17 cellular contexts compared by ENCODE assay signal in the genomic region with DNA sequence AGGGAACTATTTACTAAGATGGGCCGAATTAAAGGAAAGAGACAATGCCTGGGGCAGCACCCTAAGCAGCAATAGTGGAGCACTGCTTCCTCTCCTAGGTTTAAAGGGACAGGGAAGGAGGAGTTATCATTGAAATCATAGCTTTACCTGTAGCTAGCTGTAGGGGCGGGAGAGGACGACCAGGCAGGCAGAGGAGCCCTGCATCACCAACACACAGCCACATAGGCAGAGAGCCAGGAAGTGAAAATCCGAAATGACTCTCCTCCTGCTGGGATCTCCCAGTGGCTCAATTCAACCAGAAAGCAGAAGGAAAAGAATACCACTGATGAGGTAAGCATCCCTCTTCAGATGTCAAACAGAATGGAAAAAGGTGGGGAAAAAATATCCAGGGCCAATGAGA. TPM values are rescaled to one million over a fixed set of nuclear protein-coding genes. Genes with fewer than 3 reads are reported as not detected.
DNase-seq lines count a peak whose midpoint lies in the region; ATAC-seq and TF ChIP-seq lines count a peak whose summit lies in the region.
"Had no signal": no experiment of that assay in that cellular context is flagged by ENCODE, and none has a peak within 500 bp of the region (broad histone marks: within the 10 kb centered on the region; RNA-seq: fewer than 3 reads in every experiment).

No MANE protein-coding gene starts in this region.

- CTCF ChIA-PET in activated CD4-positive, alpha-beta memory T cell treated with anti-CD3 and anti-CD28 coated beads for 36 hours (lab: Charles Lee), result no interaction called here
- CTCF ChIA-PET in activated CD4-positive, alpha-beta memory T cell treated with anti-CD3 and anti-CD28 coated beads, Interleukin-2, amount 10 ng/mL, durations not matched to agents 7 days and 5 days (lab: Charles Lee), result no interaction called here
- CTCF ChIA-PET in HCT116 (lab: Charles Lee), result interaction anchor here (1.0 kb wide), 1 partner anchor 11 kb away, joined by 3 read pairs; no protein-coding TSS in a partner anchor
- CTCF ChIA-PET in PC-3 (lab: Charles Lee), result no interaction called here

- H3K27me3 Mint-ChIP-seq in activated CD4-positive, alpha-beta memory T cell treated with anti-CD3 and anti-CD28 coated beads for 36 hours, result peaks cover 6% of the 10 kb centered on the region
- peaks cover 35% of the 10 kb centered on the region for H3K27me3 Mint-ChIP-seq in activated CD4-positive, alpha-beta memory T cell treated with anti-CD3 and anti-CD28 coated beads, Interleukin-2, amount 10 ng/mL, durations not matched to agents 7 days and 5 days

- TF ChIP-seq POLR2A in HCT116 (IDR thresholded peaks at IDR 0.05; ENCODE audit: borderline replicate concordance, extremely low read depth, insufficient read depth, insufficient read length), result no peak

- H3K4me1 Mint-ChIP-seq in activated CD4-positive, alpha-beta memory T cell treated with anti-CD3 and anti-CD28 coated beads for 36 hours (ENCODE audit: low read depth), result no peaks in the 10 kb centered on the region
- no peaks in the 10 kb centered on the region for H3K4me1 Mint-ChIP-seq in activated CD4-positive, alpha-beta memory T cell treated with anti-CD3 and anti-CD28 coated beads, Interleukin-2, amount 10 ng/mL, durations not matched to agents 7 days and 5 days

- no peak overlapping the region for H3K4me3 Mint-ChIP-seq in activated CD4-positive, alpha-beta memory T cell treated with anti-CD3 and anti-CD28 coated beads for 36 hours
- no peak overlapping the region for H3K4me3 Mint-ChIP-seq in activated CD4-positive, alpha-beta memory T cell treated with anti-CD3 and anti-CD28 coated beads, Interleukin-2, amount 10 ng/mL, durations not matched to agents 7 days and 5 days
- H3K4me3 Mint-ChIP-seq: HFFc6 had no signal

- no peaks in the 10 kb centered on the region for H3K9me2 ChIP-seq in HCT116 (ENCODE audit: insufficient read depth)
- H3K9me2 ChIP-seq in PC-3 (replicated peaks; ENCODE audit: low read length), result no peaks in the 10 kb centered on the region

- TF ChIP-seq RAD21 in HCT116 (IDR thresholded peaks at IDR 0.05; ENCODE audit: low read depth), result no peak

- H3K27ac Mint-ChIP-seq in activated CD4-positive, alpha-beta memory T cell treated with anti-CD3 and anti-CD28 coated beads for 36 hours, result no peak overlapping the region
- H3K27ac Mint-ChIP-seq in activated CD4-positive, alpha-beta memory T cell treated with anti-CD3 and anti-CD28 coated beads, Interleukin-2, amount 10 ng/mL, durations not matched to agents 7 days and 5 days, result no peak overlapping the region
- H3K27ac Mint-ChIP-seq: HFFc6 had no signal

- H3F3A ChIP-seq in PC-3 (ENCODE audit: low read length, unreplicated experiment), result no peaks in the 10 kb centered on the region

- no peak overlapping the region for H3K9ac ChIP-seq in HCT116 (ENCODE audit: low read length)
- H3K9ac ChIP-seq in PC-3 (ENCODE audit: low read length), result no peak overlapping the region

- H3K4me1 ChIP-seq in HCT116 (ENCODE audit: control insufficient read depth in 1 of 2, insufficient read depth in 2 of 2, low read length in 2 of 2) (no peaks in the 10 kb centered on the region), PC-3 (ENCODE audit: insufficient read depth, low read length) (no peaks in the 10 kb centered on the region)
- H3K4me1 ChIP-seq: psoas muscle, vagina had no signal

- H4K20me1 ChIP-seq in HCT116 (ENCODE audit: insufficient read depth), result no peaks in the 10 kb centered on the region
- no peaks in the 10 kb centered on the region for H4K20me1 ChIP-seq in PC-3 (ENCODE audit: low read length)

- H3K9me3 ChIP-seq in HCT116 (ENCODE audit: control insufficient read depth in 1 of 2, insufficient read depth in 1 of 2, low read depth in 1 of 2, low read length in 2 of 2), result no peaks in the 10 kb centered on the region
- H3K9me3 ChIP-seq in PC-3 (ENCODE audit: low read length), result no peaks in the 10 kb centered on the region
- H3K9me3 ChIP-seq: psoas muscle, vagina had no signal

- no peak overlapping the region for H3K4me2 ChIP-seq in HCT116 (ENCODE audit: low read length)
- H3K4me2 ChIP-seq in PC-3 (ENCODE audit: low read length), result no peak overlapping the region

- intact Hi-C loops in activated CD4-positive, alpha-beta memory T cell treated with anti-CD3 and anti-CD28 coated beads for 36 hours (cut with micrococcal nuclease), result no loop called here
- intact Hi-C loops in HCT116 (cut with micrococcal nuclease) (no loop called here), PC-3 (cut with micrococcal nuclease) (no loop called here)

- BruUV-seq in HCT116 (replicated peaks; lab: Mats Ljungman, UMichigan), result no TSS peak
- BruUV-seq in PC-3 (replicated peaks; lab: Mats Ljungman, UMichigan), result no TSS peak

- no peak overlapping the region for H3K27ac ChIP-seq in HCT116 (ENCODE audit: low read depth, low read length)
- no peak overlapping the region for H3K27ac ChIP-seq in PC-3 (ENCODE audit: low read length)
- H3K27ac ChIP-seq: psoas muscle, vagina had no signal

- H3K27me3 ChIP-seq in HCT116 (ENCODE audit: insufficient read depth, low read length) (peaks cover 11% of the 10 kb centered on the region), PC-3 (ENCODE audit: low read length) (peaks cover 30% of the 10 kb centered on the region)
- H3K27me3 ChIP-seq: vagina had no signal

- H3K36me3 ChIP-seq in HCT116 (ENCODE audit: control insufficient read depth in 1 of 2, insufficient read depth in 2 of 2, low read length in 2 of 2) (no peaks in the 10 kb centered on the region), PC-3 (ENCODE audit: low read depth, low read length) (no peaks in the 10 kb centered on the region)
- H3K36me3 ChIP-seq: vagina had no signal

- H3K79me2 ChIP-seq in HCT116 (ENCODE audit: insufficient read depth, low read length) (no peaks in the 10 kb centered on the region), PC-3 (ENCODE audit: low read length) (no peaks in the 10 kb centered on the region)

- DNase-seq in activated CD4-positive, alpha-beta memory T cell treated with anti-CD3 and anti-CD28 coated beads for 36 hours, result peak; percentile 16
- no peak for DNase-seq in activated CD4-positive, alpha-beta memory T cell treated with anti-CD3 and anti-CD28 coated beads, Interleukin-2, amount 10 ng/mL, durations not matched to agents 7 days and 5 days
- no peak for DNase-seq in HCT116 (ENCODE audit: low read depth, low spot score)
- peak; percentile 7 for DNase-seq in PC-3
- peak; percentile 18 for DNase-seq in pons (ENCODE audit: low spot score)
- DNase-seq in NCI-H1694 treated with DMSO at 0.1 percent for 48 hours (lab: John Stamatoyannopoulos, UW), result no peak
- DNase-seq: activated CD4-positive, CD25-positive, alpha-beta regulatory T cell treated with anti-CD3 and anti-CD28 coated beads, Interleukin-2, amount 50 U/mL, for 72 hours; anterior cingulate cortex; dermis blood vessel endothelial cell; HFFc6; NCI-H1930; psoas muscle; stimulated activated CD4-positive, alpha-beta T cell treated with anti-CD3 and anti-CD28 coated beads, Interleukin-1b, Interleukin-23, amount 100 ng/mL, for 48 hours; SW 1271 had no signal

- no peaks in the 10 kb centered on the region for H3K9me3 Mint-ChIP-seq in activated CD4-positive, alpha-beta memory T cell treated with anti-CD3 and anti-CD28 coated beads for 36 hours
- no peaks in the 10 kb centered on the region for H3K9me3 Mint-ChIP-seq in activated CD4-positive, alpha-beta memory T cell treated with anti-CD3 and anti-CD28 coated beads, Interleukin-2, amount 10 ng/mL, durations not matched to agents 7 days and 5 days
- H3K9me3 Mint-ChIP-seq: HFFc6 had no signal

- no peaks in the 10 kb centered on the region for H3K36me3 Mint-ChIP-seq in activated CD4-positive, alpha-beta memory T cell treated with anti-CD3 and anti-CD28 coated beads for 36 hours
- H3K36me3 Mint-ChIP-seq in activated CD4-positive, alpha-beta memory T cell treated with anti-CD3 and anti-CD28 coated beads, Interleukin-2, amount 10 ng/mL, durations not matched to agents 7 days and 5 days (ENCODE audit: low read depth), result no peaks in the 10 kb centered on the region

- TF ChIP-seq CTCF in HCT116 (IDR thresholded peaks at IDR 0.05 in 2 of 3, conservative IDR thresholded peaks at IDR 0.05 in 1 of 3; ENCODE audit: borderline replicate concordance in 1 of 3, insufficient read depth in 1 of 3, low read depth in 2 of 3, low read length in 2 of 3) (no peak), PC-3 (conservative IDR thresholded peaks at IDR 0.05; ENCODE audit: low read depth, low read length) (no peak)

- POLR2A ChIA-PET in activated CD4-positive, alpha-beta memory T cell treated with anti-CD3 and anti-CD28 coated beads for 36 hours (lab: Charles Lee), result no interaction called here
- POLR2A ChIA-PET in activated CD4-positive, alpha-beta memory T cell treated with anti-CD3 and anti-CD28 coated beads, Interleukin-2, amount 10 ng/mL, durations not matched to agents 7 days and 5 days (lab: Charles Lee), result no interaction called here
- POLR2A ChIA-PET in HCT116 (lab: Charles Lee), result no interaction called here
- POLR2A ChIA-PET in PC-3 (lab: Charles Lee; ENCODE audit: unreplicated experiment), result no interaction called here

- H3K4me3 ChIP-seq in HCT116 (replicated peaks in 1 of 2; ENCODE audit: low read depth in 1 of 2, low read length in 2 of 2) (no peak overlapping the region), PC-3 (ENCODE audit: low read length) (no peak overlapping the region)
- H3K4me3 ChIP-seq: psoas muscle, vagina had no signal

- ATAC-seq in HCT116 (peak; percentile 81), PC-3 (no peak), HG03521 (IDR thresholded peaks at IDR 0.05; ENCODE audit: unreplicated experiment) (no peak), HG03457 (IDR thresholded peaks at IDR 0.05; ENCODE audit: unreplicated experiment) (no peak)
- ATAC-seq: psoas muscle had no signal

- RAD21 ChIA-PET in HCT116 (lab: Charles Lee; ENCODE audit: low non-redundant PET in 1 of 2, low total read pairs in 2 of 2, uncharacterized antibody in 2 of 2, unreplicated experiment in 2 of 2), result no interaction called here

- no peak overlapping the region for H2AFZ ChIP-seq in HCT116 (ENCODE audit: low read depth, low read length, poor library complexity, severe bottlenecking)
- H2AFZ ChIP-seq in PC-3 (ENCODE audit: low read length), result no peak overlapping the region

RNA-seq across cellular contexts. Expression of gene MRGPRX4, which starts 20.4 kb away (rescaled TPM):
- not detected for total RNA-seq in activated CD4-positive, alpha-beta memory T cell treated with anti-CD3 and anti-CD28 coated beads for 36 hours
- not detected for total RNA-seq in activated CD4-positive, alpha-beta memory T cell treated with anti-CD3 and anti-CD28 coated beads, Interleukin-2, amount 10 ng/mL, durations not matched to agents 7 days and 5 days
- total RNA-seq in HCT116 (2021; ENCODE audit: unreplicated experiment), result not detected
- not detected in 2 replicates for polyA plus RNA-seq in HCT116 (2012)
- not detected in 2 replicates for total RNA-seq in PC-3 (2014; rRNA removed)
- total RNA-seq: HFFc6, psoas muscle, vagina had no signal
- polyA plus RNA-seq: psoas muscle had no signal

RNA-seq across cellular contexts. Expression of gene SAA4, which starts 43.6 kb away (rescaled TPM):
- not detected for total RNA-seq in activated CD4-positive, alpha-beta memory T cell treated with anti-CD3 and anti-CD28 coated beads for 36 hours
- total RNA-seq in activated CD4-positive, alpha-beta memory T cell treated with anti-CD3 and anti-CD28 coated beads, Interleukin-2, amount 10 ng/mL, durations not matched to agents 7 days and 5 days, result not detected
- total RNA-seq in HCT116 (2021; ENCODE audit: unreplicated experiment) (not detected), PC-3 (2014; rRNA removed) (not detected in 2 replicates)
- polyA plus RNA-seq in HCT116 (2012), result not detected in 2 replicates
- total RNA-seq: dermis blood vessel endothelial cell, HFFc6 had no signal

RNA-seq across cellular contexts. Expression of gene SAA2, which starts 55.5 kb away (rescaled TPM):
- not detected for total RNA-seq in activated CD4-positive, alpha-beta memory T cell treated with anti-CD3 and anti-CD28 coated beads for 36 hours
- total RNA-seq in activated CD4-positive, alpha-beta memory T cell treated with anti-CD3 and anti-CD28 coated beads, Interleukin-2, amount 10 ng/mL, durations not matched to agents 7 days and 5 days, result under 1 TPM in 1 of 2 experiments, not detected in 1; 0.28 TPM
- 5.2 TPM for total RNA-seq in HCT116 (2021; ENCODE audit: unreplicated experiment)
- 0.14 TPM in 1 of 2 replicates, not detected in the other for polyA plus RNA-seq in HCT116 (2012)
- total RNA-seq in PC-3 (2014; rRNA removed), result not detected in 2 replicates
- total RNA-seq: HFFc6 had no signal

Comparison
In these comparisons a context has a peak if more than half of its experiments do, and no peak if none do; other contexts are left out.
1. DNase-seq: peak in activated CD4-positive, alpha-beta memory T cell treated with anti-CD3 and anti-CD28 coated beads for 36 hours (single experiment), PC-3 (single experiment) and pons (single experiment); none in activated CD4-positive, alpha-beta memory T cell treated with anti-CD3 and anti-CD28 coated beads, Interleukin-2, amount 10 ng/mL, durations not matched to agents 7 days and 5 days (single experiment), HCT116 (single experiment) and NCI-H1694 treated with DMSO at 0.1 percent for 48 hours (single experiment).